8 cellular contexts compared by ENCODE assay signal in genomic region chr3:31132132-31132769, GRCh38.
A peak's percentile ranks its signal among the peaks of the same experiment; 100 is the strongest.
DNase-seq lines count a peak whose midpoint lies in the region; ATAC-seq and TF ChIP-seq lines count a peak whose summit lies in the region.

No MANE protein-coding gene starts in this region.

- in situ Hi-C loops in GM13977 (cut with MboI; ENCODE audit: low pct_unique_long_range_greater_than_20kb, low sequenced_read_pairs, unreplicated experiment), result no loop called here

- ATAC-seq in HG03280 (IDR thresholded peaks at IDR 0.05; ENCODE audit: unreplicated experiment), result peak; percentile 59
- ATAC-seq in SK-N-SH treated with all-trans-retinoic acid at 6 μM for 48 hours, result peak; percentile 79
- no peak for ATAC-seq in HG03045 (IDR thresholded peaks at IDR 0.05; ENCODE audit: unreplicated experiment)

- peak; percentile 52 for TF ChIP-seq CTCF in AG09319 (IDR thresholded peaks at IDR 0.05; ENCODE audit: low read depth, low read length)
- peak; percentile 34 for TF ChIP-seq CTCF in GM13977 (IDR thresholded peaks at IDR 0.05; ENCODE audit: extremely low read depth, insufficient read depth, missing control alignments)

- DNase-seq in AG09319 (ENCODE audit: extremely low read depth, low read depth) (no peak), GM13977 (ENCODE audit: low spot score) (no peak), glomerular visceral epithelial cell (ENCODE audit: extremely low spot score) (peak; percentile 47), stromal cell of bone marrow (ENCODE audit: low read depth) (peak; percentile 28), cerebellum (ENCODE audit: low spot score) (no peak)

TF ChIP-seq in SK-N-SH treated with all-trans-retinoic acid at 6 μM for 48 hours, 23 proteins besides CTCF, POLR2A, EP300 and RAD21:
- TF ChIP-seq, protein P1, sequence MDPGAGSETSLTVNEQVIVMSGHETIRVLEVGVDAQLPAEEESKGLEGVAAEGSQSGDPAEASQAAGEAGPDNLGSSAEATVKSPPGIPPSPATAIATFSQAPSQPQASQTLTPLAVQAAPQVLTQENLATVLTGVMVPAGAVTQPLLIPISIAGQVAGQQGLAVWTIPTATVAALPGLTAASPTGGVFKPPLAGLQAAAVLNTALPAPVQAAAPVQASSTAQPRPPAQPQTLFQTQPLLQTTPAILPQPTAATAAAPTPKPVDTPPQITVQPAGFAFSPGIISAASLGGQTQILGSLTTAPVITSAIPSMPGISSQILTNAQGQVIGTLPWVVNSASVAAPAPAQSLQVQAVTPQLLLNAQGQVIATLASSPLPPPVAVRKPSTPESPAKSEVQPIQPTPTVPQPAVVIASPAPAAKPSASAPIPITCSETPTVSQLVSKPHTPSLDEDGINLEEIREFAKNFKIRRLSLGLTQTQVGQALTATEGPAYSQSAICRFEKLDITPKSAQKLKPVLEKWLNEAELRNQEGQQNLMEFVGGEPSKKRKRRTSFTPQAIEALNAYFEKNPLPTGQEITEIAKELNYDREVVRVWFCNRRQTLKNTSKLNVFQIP (CRISPR knock-in tag; IDR thresholded peaks at IDR 0.05; ENCODE audit: borderline replicate concordance, low read depth), result no peak
- no peak for TF ChIP-seq ZNF70 (CRISPR knock-in tag; IDR thresholded peaks at IDR 0.05)
- no peak for TF ChIP-seq ZFP30 (CRISPR knock-in tag; IDR thresholded peaks at IDR 0.05)
- no peak for TF ChIP-seq TOX (CRISPR knock-in tag; IDR thresholded peaks at IDR 0.05; ENCODE audit: borderline replicate concordance)
- TF ChIP-seq, protein P2, sequence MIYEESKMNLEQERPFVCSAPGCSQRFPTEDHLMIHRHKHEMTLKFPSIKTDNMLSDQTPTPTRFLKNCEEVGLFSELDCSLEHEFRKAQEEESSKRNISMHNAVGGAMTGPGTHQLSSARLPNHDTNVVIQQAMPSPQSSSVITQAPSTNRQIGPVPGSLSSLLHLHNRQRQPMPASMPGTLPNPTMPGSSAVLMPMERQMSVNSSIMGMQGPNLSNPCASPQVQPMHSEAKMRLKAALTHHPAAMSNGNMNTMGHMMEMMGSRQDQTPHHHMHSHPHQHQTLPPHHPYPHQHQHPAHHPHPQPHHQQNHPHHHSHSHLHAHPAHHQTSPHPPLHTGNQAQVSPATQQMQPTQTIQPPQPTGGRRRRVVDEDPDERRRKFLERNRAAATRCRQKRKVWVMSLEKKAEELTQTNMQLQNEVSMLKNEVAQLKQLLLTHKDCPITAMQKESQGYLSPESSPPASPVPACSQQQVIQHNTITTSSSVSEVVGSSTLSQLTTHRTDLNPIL (CRISPR knock-in tag; IDR thresholded peaks at IDR 0.05; ENCODE audit: low read depth), result no peak
- no peak for TF ChIP-seq BACH2 (CRISPR knock-in tag; IDR thresholded peaks at IDR 0.05; ENCODE audit: borderline replicate concordance)
- no peak for TF ChIP-seq ZNF8 (CRISPR knock-in tag; IDR thresholded peaks at IDR 0.05)

Comparison
In these comparisons a context has a peak if more than half of its experiments do, and no peak if none do; other contexts are left out.
1. DNase-seq: peak in glomerular visceral epithelial cell (single experiment) and stromal cell of bone marrow (single experiment); none in AG09319 (single experiment), GM13977 (single experiment) and cerebellum (single experiment).